Comparison of ENCODE assay signal across 22 cellular contexts in the genomic region with DNA sequence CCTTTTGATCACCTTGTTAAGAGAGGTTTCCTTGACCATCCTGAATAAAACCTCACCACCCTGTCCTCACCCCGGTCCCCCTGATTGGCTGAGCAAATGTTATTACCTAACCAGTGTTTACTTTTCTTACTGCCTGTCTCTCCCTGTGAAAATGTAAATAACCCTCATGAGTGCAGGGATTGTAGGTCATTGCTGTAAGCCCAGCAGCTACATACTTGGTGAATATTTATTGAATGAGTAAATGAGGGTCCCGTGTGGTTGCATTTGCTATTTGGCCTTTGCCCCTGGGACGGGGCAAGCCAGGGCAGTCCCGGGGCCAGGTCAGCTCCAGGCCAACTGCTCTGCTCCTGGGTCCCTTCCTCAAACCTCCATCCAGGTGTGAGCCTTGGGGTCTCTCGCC. TPM values are rescaled to one million over a fixed set of nuclear protein-coding genes. Genes with fewer than 3 reads are reported as not detected.
DNase-seq lines count a peak whose midpoint lies in the region; ATAC-seq, FAIRE-seq and TF ChIP-seq lines count a peak whose summit lies in the region.
"Had no signal": no experiment of that assay in that cellular context is flagged by ENCODE, and none has a peak within 500 bp of the region (broad histone marks: within the 10 kb centered on the region; RNA-seq: fewer than 3 reads in every experiment).

No MANE protein-coding gene starts in this region.

- H3K4me1 Mint-ChIP-seq in stimulated activated memory B cell treated with anti-CD40 and anti-IgM and Interleukin-4, amounts not matched to agents 10 μg/mL and 1 μg/mL and 100 μg/mL, for 72 hours: peaks cover 47% of the 10 kb centered on the region
- H3K4me1 Mint-ChIP-seq: endodermal cell had no signal

- H3K27ac Mint-ChIP-seq in stimulated activated memory B cell treated with anti-CD40 and anti-IgM and Interleukin-4, amounts not matched to agents 10 μg/mL and 1 μg/mL and 100 μg/mL, for 72 hours: peak overlapping the region; percentile 79
- H3K27ac Mint-ChIP-seq: endodermal cell had no signal

- DNase-seq in ELR (ENCODE audit: low read depth): peak; percentile 46
- DNase-seq in NCI-H69 (lab: John Stamatoyannopoulos, UW): peak; percentile 15
- DNase-seq in hepatocyte (ENCODE audit: low spot score): no peak
- DNase-seq in GM19239 (ENCODE audit: insufficient read length, low spot score): no peak
- DNase-seq in cerebellar nuclear complex (lab: John Stamatoyannopoulos, UW): no peak
- no peak for DNase-seq in left cardiac atrium
- DNase-seq: activated T-cell treated with anti-CD3 and anti-CD28 coated beads, Interleukin-2, amount 50 U/mL, for 1 hour; endodermal cell; foreskin keratinocyte; GOT3; mesendoderm; NCI-H2171 treated with DMSO at 0.1 percent for 48 hours; retina; SJCRH30; testis had no signal

- peak overlapping the region; percentile 31 for H3K27ac ChIP-seq in hepatocyte
- H3K27ac ChIP-seq: foreskin keratinocyte, SJCRH30 had no signal

- no peak for ATAC-seq in stimulated activated memory B cell treated with anti-CD40 and anti-IgM and Interleukin-4, amounts not matched to agents 10 μg/mL and 1 μg/mL and 100 μg/mL, for 72 hours
- no peak for ATAC-seq in left cardiac atrium
- ATAC-seq in GM19463 (IDR thresholded peaks at IDR 0.05; ENCODE audit: unreplicated experiment): no peak
- ATAC-seq: activated naive CD4-positive, alpha-beta T cell treated with anti-CD3 and anti-CD28 coated beads, Interleukin-2, amount 50 U/mL, for 72 hours; foreskin keratinocyte; GM12878 had no signal

- no peaks in the 10 kb centered on the region for H3K9me3 ChIP-seq in hepatocyte (ENCODE audit: low read depth)
- H3K9me3 ChIP-seq: SJCRH30, testis had no signal

- H3K36me3 Mint-ChIP-seq in stimulated activated memory B cell treated with anti-CD40 and anti-IgM and Interleukin-4, amounts not matched to agents 10 μg/mL and 1 μg/mL and 100 μg/mL, for 72 hours: peaks cover 34% of the 10 kb centered on the region

- intact Hi-C loops in left cardiac atrium (cut with DNase I): no loop called here

- H3K4me3 ChIP-seq in hepatocyte: no peak overlapping the region
- H3K4me3 ChIP-seq: BLaER1 treated with 17β-estradiol and CSF1 and Interleukin-3, amounts not matched to agents 10 nM and 100 nM; GM12878; SJCRH30; testis had no signal

- no peaks in the 10 kb centered on the region for H4K20me1 ChIP-seq in hepatocyte (ENCODE audit: insufficient read depth, poor library complexity, severe bottlenecking)
- H4K20me1 ChIP-seq: BLaER1 treated with 17β-estradiol and CSF1 and Interleukin-3, amounts not matched to agents 10 nM and 100 nM had no signal

- no peaks in the 10 kb centered on the region for H3K79me2 ChIP-seq in hepatocyte

- H2AFZ ChIP-seq in hepatocyte: no peak overlapping the region

- H3K4me3 Mint-ChIP-seq in stimulated activated memory B cell treated with anti-CD40 and anti-IgM and Interleukin-4, amounts not matched to agents 10 μg/mL and 1 μg/mL and 100 μg/mL, for 72 hours: no peak overlapping the region
- H3K4me3 Mint-ChIP-seq: endodermal cell, neural crest cell had no signal

- FAIRE-seq in GM19239 (lab: Jason Lieb, UNC): no peak
- FAIRE-seq: GM12878, TTC549 had no signal

- no peaks in the 10 kb centered on the region for H3K9me3 Mint-ChIP-seq in stimulated activated memory B cell treated with anti-CD40 and anti-IgM and Interleukin-4, amounts not matched to agents 10 μg/mL and 1 μg/mL and 100 μg/mL, for 72 hours
- H3K9me3 Mint-ChIP-seq: activated naive CD4-positive, alpha-beta T cell treated with anti-CD3 and anti-CD28 coated beads, Interleukin-2, amount 50 U/mL, for 72 hours had no signal

- no peaks in the 10 kb centered on the region for H3K36me3 ChIP-seq in hepatocyte (replicated peaks; ENCODE audit: insufficient read depth, low read depth)
- H3K36me3 ChIP-seq: SJCRH30 had no signal

- 66% methylated on average over 5 of the region's 5 CpGs for WGBS in hepatocyte (ENCODE audit: low lambda C conversion rate, missing lambda C conversion rate)

- H3K4me1 ChIP-seq in hepatocyte (ENCODE audit: insufficient read depth): no peaks in the 10 kb centered on the region
- H3K4me1 ChIP-seq: foreskin keratinocyte, SJCRH30 had no signal

- H3K4me2 ChIP-seq in hepatocyte: no peak overlapping the region

- no peaks in the 10 kb centered on the region for H3K9me2 ChIP-seq in hepatocyte (replicated peaks; ENCODE audit: insufficient read depth)

- no peak for TF ChIP-seq CTCF in hepatocyte (IDR thresholded peaks at IDR 0.05; ENCODE audit: poor library complexity)

- H3K27me3 Mint-ChIP-seq in stimulated activated memory B cell treated with anti-CD40 and anti-IgM and Interleukin-4, amounts not matched to agents 10 μg/mL and 1 μg/mL and 100 μg/mL, for 72 hours: no peaks in the 10 kb centered on the region

- H3K27me3 ChIP-seq in hepatocyte: no peaks in the 10 kb centered on the region
- H3K27me3 ChIP-seq: BLaER1 treated with 17β-estradiol and CSF1 and Interleukin-3, amounts not matched to agents 10 nM and 100 nM; foreskin keratinocyte; SJCRH30; testis had no signal

RNA-seq across cellular contexts. Expression of a gene that starts 55.5 kb away (rescaled TPM):
- 3.8 and 5.9 TPM in 2 replicates for total RNA-seq in hepatocyte
- 1.5 and 2.2 TPM in 2 replicates for polyA plus RNA-seq in hepatocyte
- 10 to 100 TPM; 22.2 to 22.8 TPM for total RNA-seq in left cardiac atrium
- total RNA-seq: activated naive CD4-positive, alpha-beta T cell treated with anti-CD3 and anti-CD28 coated beads, Interleukin-2, amount 50 U/mL, for 72 hours had no signal

Comparison
In these comparisons a context has a peak if more than half of its experiments do, and no peak if none do; other contexts are left out.
1. DNase-seq: peak in ELR (single experiment) and NCI-H69 (single experiment); none in hepatocyte (single experiment), GM19239 (single experiment), cerebellar nuclear complex (0 of 2) and left cardiac atrium (single experiment).